ENCODE assay signal across 8 cellular contexts in genomic region chr6:149060300-149060984, GRCh38.
DNase-seq lines count a peak whose midpoint lies in the region; ATAC-seq and TF ChIP-seq lines count a peak whose summit lies in the region.

No MANE protein-coding gene starts in this region.

- peaks cover 0 to 12% of the 10 kb centered on the region in 2 donors for H3K27me3 ChIP-seq in left lung

- peaks cover 7 to 14% of the 10 kb centered on the region in 2 donors for H3K4me1 ChIP-seq in left lung

- no peaks in the 10 kb centered on the region for H3K36me3 ChIP-seq in left lung

- H3K9me3 ChIP-seq in left lung: no peaks in the 10 kb centered on the region

- no peak overlapping the region for H3K4me3 ChIP-seq in left lung

- in situ Hi-C loops in GM13976 (cut with MboI; ENCODE audit: low sequenced_read_pairs, unreplicated experiment): no loop called here

- TF ChIP-seq CTCF in GM13976 (IDR thresholded peaks at IDR 0.05; ENCODE audit: borderline replicate concordance, control extremely low read depth, extremely low read depth, insufficient read depth, missing control alignments) (peak; percentile 3), left lung (IDR thresholded peaks at IDR 0.05) (no peak)

- ATAC-seq in HG02759 (IDR thresholded peaks at IDR 0.05; ENCODE audit: unreplicated experiment) (peak; percentile 74), left lung (peak; percentile 37)

- H3K27ac ChIP-seq in left lung: no peak overlapping the region

- intact Hi-C loops in left lung (cut with DNase I): no loop called here

- DNase-seq in GM13976 (ENCODE audit: low spot score) (peak; percentile 46), NCI-H510A (lab: John Stamatoyannopoulos, UW) (peak; percentile 16), activated T-cell treated with anti-CD3 and anti-CD28 coated beads for 4 hours (peak; percentile 23), left lung (no peak), ureter (ENCODE audit: low spot score) (peak; percentile 58), SW 1271 (lab: John Stamatoyannopoulos, UW) (no peak), GM19238 (ENCODE audit: insufficient read length, low spot score) (no peak)

Comparison
In these comparisons a context has a peak if more than half of its experiments do, and no peak if none do; other contexts are left out.
1. DNase-seq: peak in GM13976 (single experiment), NCI-H510A (single experiment), activated T-cell treated with anti-CD3 and anti-CD28 coated beads for 4 hours (single experiment) and ureter (single experiment); none in left lung (0 of 2), SW 1271 (0 of 2) and GM19238 (single experiment).